Comparison of ENCODE assay signal across 19 cellular contexts in genomic region chr7:6889252-6889812, GRCh38.
DNase-seq lines count a peak whose midpoint lies in the region; ATAC-seq, FAIRE-seq and TF ChIP-seq lines count a peak whose summit lies in the region.
"Had no signal": no experiment of that assay in that cellular context is flagged by ENCODE, and none has a peak within 500 bp of the region (broad histone marks: within the 10 kb centered on the region; RNA-seq: fewer than 3 reads in every experiment).

No MANE protein-coding gene starts in this region.

- H3K79me1 ChIP-seq in mesendoderm (ENCODE audit: low read length): no peaks in the 10 kb centered on the region

- no peak for TF ChIP-seq CTCF in uterus (IDR thresholded peaks at IDR 0.05)

- no peak overlapping the region for H3K4me3 Mint-ChIP-seq in activated naive CD8-positive, alpha-beta T cell treated with anti-CD3 and anti-CD28 coated beads, Interleukin-2, amount 10 ng/mL, durations not matched to agents 7 days and 5 days
- H3K4me3 Mint-ChIP-seq in activated naive CD8-positive, alpha-beta T cell treated with anti-CD3 and anti-CD28 coated beads for 36 hours: no peak overlapping the region
- H3K4me3 Mint-ChIP-seq: CD4-positive, alpha-beta T cell; IgD-negative memory B cell had no signal

- H3K4me3 ChIP-seq in mesendoderm (ENCODE audit: low read length) (no peak overlapping the region), uterus (no peak overlapping the region)
- H3K4me3 ChIP-seq: GM23248 had no signal

- peaks cover 3% of the 10 kb centered on the region for H3K27me3 Mint-ChIP-seq in activated naive CD8-positive, alpha-beta T cell treated with anti-CD3 and anti-CD28 coated beads, Interleukin-2, amount 10 ng/mL, durations not matched to agents 7 days and 5 days
- H3K27me3 Mint-ChIP-seq in activated naive CD8-positive, alpha-beta T cell treated with anti-CD3 and anti-CD28 coated beads for 36 hours: peaks cover 6% of the 10 kb centered on the region
- H3K27me3 Mint-ChIP-seq: CD4-positive, alpha-beta T cell had no signal

- H4K8ac ChIP-seq in mesendoderm (ENCODE audit: low read depth, low read length): no peak overlapping the region

- H3K27ac ChIP-seq in mesendoderm (ENCODE audit: low read depth, low read length) (no peak overlapping the region), uterus (no peak overlapping the region)
- H3K27ac ChIP-seq: 22Rv1, GM23248, KMS-11 had no signal

- H3K9ac ChIP-seq in mesendoderm (ENCODE audit: low read length): no peak overlapping the region
- H3K9ac ChIP-seq: GM23248, KMS-11 had no signal

- peak; percentile 99 for FAIRE-seq in HTR-8/SVneo (lab: Jason Lieb, UNC)
- FAIRE-seq: GM18507 had no signal

- H2BK15ac ChIP-seq in mesendoderm (replicated peaks; ENCODE audit: low read depth): no peak overlapping the region

- peaks cover 2% of the 10 kb centered on the region for H3K4me1 Mint-ChIP-seq in activated naive CD8-positive, alpha-beta T cell treated with anti-CD3 and anti-CD28 coated beads, Interleukin-2, amount 10 ng/mL, durations not matched to agents 7 days and 5 days
- H3K4me1 Mint-ChIP-seq in activated naive CD8-positive, alpha-beta T cell treated with anti-CD3 and anti-CD28 coated beads for 36 hours: no peaks in the 10 kb centered on the region
- H3K4me1 Mint-ChIP-seq: IgD-negative memory B cell had no signal

- H3K79me2 ChIP-seq in mesendoderm (ENCODE audit: control insufficient read depth, insufficient read depth, low read length): no peaks in the 10 kb centered on the region

- no peaks in the 10 kb centered on the region for H3K36me3 Mint-ChIP-seq in activated naive CD8-positive, alpha-beta T cell treated with anti-CD3 and anti-CD28 coated beads, Interleukin-2, amount 10 ng/mL, durations not matched to agents 7 days and 5 days
- no peaks in the 10 kb centered on the region for H3K36me3 Mint-ChIP-seq in activated naive CD8-positive, alpha-beta T cell treated with anti-CD3 and anti-CD28 coated beads for 36 hours
- H3K36me3 Mint-ChIP-seq: IgD-negative memory B cell had no signal

- no peak overlapping the region for H3K4me2 ChIP-seq in mesendoderm (ENCODE audit: low read length)
- H3K4me2 ChIP-seq: KMS-11 had no signal

- H3K4ac ChIP-seq in mesendoderm (ENCODE audit: low read depth, low read length): no peak overlapping the region

- POLR2A ChIA-PET in activated naive CD8-positive, alpha-beta T cell treated with anti-CD3 and anti-CD28 coated beads, Interleukin-2, amount 10 ng/mL, durations not matched to agents 7 days and 5 days (lab: Charles Lee): interaction anchor here (0.6 kb wide), 1 partner anchor 376 kb away, joined by 3 read pairs; no protein-coding TSS in a partner anchor

- DNase-seq in activated naive CD8-positive, alpha-beta T cell treated with anti-CD3 and anti-CD28 coated beads, Interleukin-2, amount 10 ng/mL, durations not matched to agents 7 days and 5 days: no peak
- no peak for DNase-seq in activated naive CD8-positive, alpha-beta T cell treated with anti-CD3 and anti-CD28 coated beads for 36 hours
- DNase-seq in HTR-8/SVneo (ENCODE audit: insufficient read length, low spot score) (no peak), mesendoderm (no peak), cerebellar nuclear complex (lab: John Stamatoyannopoulos, UW) (no peak), activated gamma-delta T cell (lab: John Stamatoyannopoulos, UW) (no peak), medulla oblongata (ENCODE audit: extremely low spot score) (no peak), uterus (no peak)
- DNase-seq: AML-193; C1 segment of cervical spinal cord; Calu3; CD4-positive, alpha-beta T cell; DMS 273 treated with DMSO at 0.1 percent for 48 hours; GM23248; HCEC 1CT had no signal

- no peak overlapping the region for H2AK5ac ChIP-seq in mesendoderm (ENCODE audit: low read length)

- no peak for TF ChIP-seq POLR2A in uterus (IDR thresholded peaks at IDR 0.05)

- H3K4me1 ChIP-seq in mesendoderm (ENCODE audit: control insufficient read depth, low read depth, low read length): no peaks in the 10 kb centered on the region
- H3K4me1 ChIP-seq in uterus: no peaks in the 10 kb centered on the region

- peak overlapping the region; percentile 26 for H3K27ac Mint-ChIP-seq in activated naive CD8-positive, alpha-beta T cell treated with anti-CD3 and anti-CD28 coated beads, Interleukin-2, amount 10 ng/mL, durations not matched to agents 7 days and 5 days
- H3K27ac Mint-ChIP-seq in activated naive CD8-positive, alpha-beta T cell treated with anti-CD3 and anti-CD28 coated beads for 36 hours: no peak overlapping the region
- H3K27ac Mint-ChIP-seq: CD4-positive, alpha-beta T cell; IgD-negative memory B cell had no signal

- no peak for ATAC-seq in activated naive CD8-positive, alpha-beta T cell treated with anti-CD3 and anti-CD28 coated beads, Interleukin-2, amount 10 ng/mL, durations not matched to agents 7 days and 5 days (ENCODE audit: low read depth)

- peak overlapping the region; percentile 1 for H3K23ac ChIP-seq in mesendoderm (ENCODE audit: low read length)

- no peak overlapping the region for H4K5ac ChIP-seq in mesendoderm (ENCODE audit: low read length)

- no peaks in the 10 kb centered on the region for H3K9me3 ChIP-seq in uterus

- H2BK5ac ChIP-seq in mesendoderm (ENCODE audit: low read length): no peak overlapping the region

- no peak overlapping the region for H3K18ac ChIP-seq in mesendoderm (ENCODE audit: low read length)

- H3K36me3 ChIP-seq in mesendoderm (ENCODE audit: control insufficient read depth, insufficient read depth, low read length) (no peaks in the 10 kb centered on the region), uterus (no peaks in the 10 kb centered on the region)

- H3K27me3 ChIP-seq in mesendoderm (ENCODE audit: insufficient read depth, low read length, poor library complexity): no peaks in the 10 kb centered on the region
- no peaks in the 10 kb centered on the region for H3K27me3 ChIP-seq in uterus

- peaks cover 4% of the 10 kb centered on the region for H3K9me3 Mint-ChIP-seq in activated naive CD8-positive, alpha-beta T cell treated with anti-CD3 and anti-CD28 coated beads, Interleukin-2, amount 10 ng/mL, durations not matched to agents 7 days and 5 days
- no peaks in the 10 kb centered on the region for H3K9me3 Mint-ChIP-seq in activated naive CD8-positive, alpha-beta T cell treated with anti-CD3 and anti-CD28 coated beads for 36 hours
- H3K9me3 Mint-ChIP-seq: CD4-positive, alpha-beta T cell had no signal

- no peak overlapping the region for H3K56ac ChIP-seq in mesendoderm (ENCODE audit: low read length)

- no peak overlapping the region for H2BK120ac ChIP-seq in mesendoderm (ENCODE audit: low read depth, low read length)

- intact Hi-C loops in uterus (cut with DNase I; ENCODE audit: low total_unique reads): no loop called here

- WGBS in mesendoderm (ENCODE audit: extremely low coverage, insufficient coverage, low lambda C conversion rate): no CpG with 5 or more reads among the region's 8 CpGs
